ENCODE assay signal across 8 cellular contexts in genomic region chr1:153509729-153510354, GRCh38. TPM values are rescaled to one million over a fixed set of nuclear protein-coding genes. Genes with fewer than 3 reads are reported as not detected.
DNase-seq lines count a peak whose midpoint lies in the region; FAIRE-seq and TF ChIP-seq lines count a peak whose summit lies in the region.

No MANE protein-coding gene starts in this region.

- DNase-seq in 8988T (peak; percentile 50), GM12891 (ENCODE audit: insufficient read length, low spot score) (no peak), fibroblast of peridontal ligament (ENCODE audit: extremely low read depth) (peak; percentile 46), NCI-H226 (no peak), DMS153 treated with DMSO at 0.1 percent for 48 hours (lab: John Stamatoyannopoulos, UW; ENCODE audit: unreplicated experiment) (no peak)
- peak; percentile 69 for DNase-seq in activated CD8-positive, alpha-beta memory T cell treated with anti-CD3 and anti-CD28 coated beads, Interleukin-2, amount 50 U/mL, for 4 hours
- peak; percentile 54 to 60 for DNase-seq in stimulated activated CD4-positive, alpha-beta T cell treated with anti-CD3 and anti-CD28 coated beads, Interleukin-15, amount 100 ng/mL, for 48 hours (ENCODE audit: low read depth in 2 of 2)

- H3K27ac ChIP-seq in OCI-LY1 (ENCODE audit: low read depth, low read length, poor library complexity, severe bottlenecking), result no peak overlapping the region

- no peak overlapping the region for H3K4me3 ChIP-seq in OCI-LY1 (ENCODE audit: low read depth, low read length, poor library complexity, severe bottlenecking)

- TF ChIP-seq POLR2A in GM12891 (IDR thresholded peaks at IDR 0.05; ENCODE audit: low read depth, low read length), result no peak

- no peaks in the 10 kb centered on the region for H3K36me3 ChIP-seq in OCI-LY1 (ENCODE audit: insufficient read depth, low read length)

- H3K9ac ChIP-seq in OCI-LY1 (ENCODE audit: low read length), result no peak overlapping the region

- no peaks in the 10 kb centered on the region for H3K9me2 ChIP-seq in OCI-LY1 (ENCODE audit: low read depth, low read length)

- H4K20me1 ChIP-seq in OCI-LY1 (ENCODE audit: insufficient read depth, low read length), result no peaks in the 10 kb centered on the region

- H3K27me3 ChIP-seq in OCI-LY1 (ENCODE audit: insufficient read depth, low read length), result no peaks in the 10 kb centered on the region

- no peak overlapping the region for H3K4me2 ChIP-seq in OCI-LY1 (ENCODE audit: low read length)

- peaks cover 3% of the 10 kb centered on the region for H3K4me1 ChIP-seq in OCI-LY1 (ENCODE audit: insufficient read depth, low read length, severe bottlenecking)

- peak; percentile 41 for FAIRE-seq in GM12891 (lab: Jason Lieb, UNC)

- no peak overlapping the region for H2AFZ ChIP-seq in OCI-LY1 (ENCODE audit: low read length)

- TF ChIP-seq CTCF in OCI-LY1 (IDR thresholded peaks at IDR 0.05; ENCODE audit: low read length), result peak; percentile 91

- H3K9me3 ChIP-seq in OCI-LY1 (ENCODE audit: low read length), result no peaks in the 10 kb centered on the region

- no peaks in the 10 kb centered on the region for H3F3A ChIP-seq in OCI-LY1 (ENCODE audit: insufficient read depth, low read length)

- H3K79me2 ChIP-seq in OCI-LY1 (ENCODE audit: insufficient read depth, low read length), result no peaks in the 10 kb centered on the region

TF ChIP-seq in GM12891, 5 proteins besides CTCF, POLR2A, EP300 and RAD21:
- no peak for TF ChIP-seq POLR2AphosphoS5 (IDR thresholded peaks at IDR 0.05; ENCODE audit: low read depth, low read length)
- TF ChIP-seq SPI1 (IDR thresholded peaks at IDR 0.05; ENCODE audit: low read depth, low read length), result no peak
- no peak for TF ChIP-seq PAX5 (IDR thresholded peaks at IDR 0.05; ENCODE audit: insufficient read depth, low read length, severe bottlenecking)
- TF ChIP-seq POU2F2 (IDR thresholded peaks at IDR 0.05; ENCODE audit: low read depth, low read length), result no peak
- no peak for TF ChIP-seq TAF1 (IDR thresholded peaks at IDR 0.05; ENCODE audit: low read depth, low read length)

RNA-seq across cellular contexts. Expression of gene S100A6, which starts 25.9 kb away (rescaled TPM):
- polyA plus RNA-seq in GM12891 (2012; ENCODE audit: low read depth, missing spikeins), result 21.7 TPM

RNA-seq across cellular contexts. Expression of gene S100A5, which starts 30.9 kb away (rescaled TPM):
- polyA plus RNA-seq in GM12891 (2012; ENCODE audit: low read depth, missing spikeins), result 0.47 TPM

RNA-seq across cellular contexts. Expression of gene S100A4, which starts 35.8 kb away (rescaled TPM):
- 38.4 TPM for polyA plus RNA-seq in GM12891 (2012; ENCODE audit: low read depth, missing spikeins)

RNA-seq across cellular contexts. Expression of gene S100A3, which starts 39.2 kb away (rescaled TPM):
- polyA plus RNA-seq in GM12891 (2012; ENCODE audit: low read depth, missing spikeins), result 0.28 TPM

RNA-seq across cellular contexts. Expression of gene S100A7, which starts 49.4 kb away (rescaled TPM):
- polyA plus RNA-seq in GM12891 (2012; ENCODE audit: low read depth, missing spikeins), result 0.26 TPM

Comparison
In these comparisons a context has a peak if more than half of its experiments do, and no peak if none do; other contexts are left out.
1. DNase-seq: peak in 8988T (single experiment), activated CD8-positive, alpha-beta memory T cell treated with anti-CD3 and anti-CD28 coated beads, Interleukin-2, amount 50 U/mL, for 4 hours (single experiment), fibroblast of peridontal ligament (single experiment) and stimulated activated CD4-positive, alpha-beta T cell treated with anti-CD3 and anti-CD28 coated beads, Interleukin-15, amount 100 ng/mL, for 48 hours (2 of 2); none in GM12891 (single experiment), NCI-H226 (single experiment) and DMS153 treated with DMSO at 0.1 percent for 48 hours (single experiment).